In the genomic region with DNA sequence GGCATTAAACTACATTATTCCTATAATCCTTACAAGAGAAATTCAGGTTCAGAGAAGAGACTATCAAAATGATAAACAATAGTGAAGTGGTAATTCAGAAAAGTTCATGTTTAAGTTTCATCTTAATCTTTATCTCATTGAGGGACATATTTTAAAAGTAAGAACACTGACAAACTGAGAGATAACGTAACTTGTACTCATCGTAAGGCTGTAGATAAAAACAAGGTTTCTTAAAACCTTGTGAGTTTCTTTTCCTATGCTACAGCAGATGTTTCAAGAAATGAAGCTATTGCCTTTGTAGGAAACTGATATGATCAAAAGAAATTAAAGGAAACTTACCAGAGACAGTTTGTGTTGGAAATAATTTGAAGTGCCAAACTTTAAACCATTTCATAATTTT, we compare ENCODE assay signal across 16 cellular contexts.
"Had no signal": no experiment of that assay in that cellular context is flagged by ENCODE, and none has a peak within 500 bp of the region (broad histone marks: within the 10 kb centered on the region; RNA-seq: fewer than 3 reads in every experiment).

No MANE protein-coding gene starts in this region.

- H3K27me3 ChIP-seq: dorsolateral prefrontal cortex, right lobe of liver, transverse colon had no signal

- H3K4me3 Mint-ChIP-seq: naive thymus-derived CD8-positive, alpha-beta T cell; stimulated activated memory B cell treated with anti-CD40 and anti-IgM and Interleukin-4, amounts not matched to agents 10 μg/mL and 1 μg/mL and 100 μg/mL, for 72 hours had no signal

- H3K27me3 Mint-ChIP-seq: naive thymus-derived CD8-positive, alpha-beta T cell; stimulated activated memory B cell treated with anti-CD40 and anti-IgM and Interleukin-4, amounts not matched to agents 10 μg/mL and 1 μg/mL and 100 μg/mL, for 72 hours had no signal

- H3K9me3 Mint-ChIP-seq: naive thymus-derived CD8-positive, alpha-beta T cell; stimulated activated memory B cell treated with anti-CD40 and anti-IgM and Interleukin-4, amounts not matched to agents 10 μg/mL and 1 μg/mL and 100 μg/mL, for 72 hours had no signal

- H3K9me3 ChIP-seq: psoas muscle, right lobe of liver, transverse colon had no signal

- H3K36me3 ChIP-seq: right lobe of liver, transverse colon had no signal

- H3K27ac ChIP-seq: dorsolateral prefrontal cortex, psoas muscle, right lobe of liver, transverse colon had no signal

- H3K4me3 ChIP-seq: dorsolateral prefrontal cortex, psoas muscle, right lobe of liver, transverse colon had no signal

- H3K27ac Mint-ChIP-seq: stimulated activated memory B cell treated with anti-CD40 and anti-IgM and Interleukin-4, amounts not matched to agents 10 μg/mL and 1 μg/mL and 100 μg/mL, for 72 hours had no signal

- ATAC-seq: esophagus mucosa; naive thymus-derived CD8-positive, alpha-beta T cell; psoas muscle; right lobe of liver; stimulated activated memory B cell treated with anti-CD40 and anti-IgM and Interleukin-4, amounts not matched to agents 10 μg/mL and 1 μg/mL and 100 μg/mL, for 72 hours had no signal

- DNase-seq: activated CD4-positive, alpha-beta T cell treated with anti-CD3 and anti-CD28 coated beads, Interleukin-2, amount 50 U/mL, for 4 hours; activated CD8-positive, alpha-beta memory T cell treated with anti-CD3 and anti-CD28 coated beads, Interleukin-2, amount 50 U/mL, for 48 hours; activated gamma-delta T cell; anterior cingulate cortex; dorsolateral prefrontal cortex; head of caudate nucleus; naive thymus-derived CD8-positive, alpha-beta T cell; psoas muscle; right lobe of liver; SHP77 treated with DMSO at 0.1 percent for 48 hours; stimulated activated CD4-positive, alpha-beta T cell treated with anti-CD3 and anti-CD28 coated beads, Interleukin-1b, Interleukin-23, amount 100 ng/mL, for 48 hours; substantia nigra; T1000; transverse colon had no signal
